In genomic region chr3:49386056-49386756, GRCh38 we compare ENCODE assay signal across 12 cellular contexts. TPM values are rescaled to one million over a fixed set of nuclear protein-coding genes. Genes with fewer than 3 reads are reported as not detected.
DNase-seq lines count a peak whose midpoint lies in the region; ATAC-seq and TF ChIP-seq lines count a peak whose summit lies in the region.
"Had no signal": no experiment of that assay in that cellular context is flagged by ENCODE, and none has a peak within 500 bp of the region (broad histone marks: within the 10 kb centered on the region; RNA-seq: fewer than 3 reads in every experiment).

No MANE protein-coding gene starts in this region.

- no peak overlapping the region for H3K4me3 ChIP-seq in trophoblast cell (ENCODE audit: low read depth, low read length)
- no peak overlapping the region for H3K4me3 ChIP-seq in aorta (ENCODE audit: low read length in 2 of 2)
- no peak overlapping the region for H3K4me3 ChIP-seq in transverse colon
- H3K4me3 ChIP-seq: heart right ventricle, Peyer's patch had no signal

- no peaks in the 10 kb centered on the region for H3K9me3 ChIP-seq in trophoblast cell (ENCODE audit: insufficient read depth, low read depth, low read length)
- H3K9me3 ChIP-seq in aorta (ENCODE audit: control insufficient read depth, low read length), result no peaks in the 10 kb centered on the region
- no peaks in the 10 kb centered on the region for H3K9me3 ChIP-seq in transverse colon
- H3K9me3 ChIP-seq: heart right ventricle, Peyer's patch had no signal

- no peak overlapping the region for H3K9ac ChIP-seq in trophoblast cell (ENCODE audit: low read length)

- peak overlapping the region; percentile 93 for H3K4ac ChIP-seq in trophoblast cell (ENCODE audit: low read depth, low read length)

- TF ChIP-seq CTCF in WTC11 (IDR thresholded peaks at IDR 0.05) (no peak), transverse colon (IDR thresholded peaks at IDR 0.05) (no peak)

- TF ChIP-seq EP300 in transverse colon (IDR thresholded peaks at IDR 0.05; ENCODE audit: low read depth), result no peak

- TF ChIP-seq POLR2A in transverse colon (IDR thresholded peaks at IDR 0.05), result no peak

- H3K27me3 ChIP-seq in trophoblast cell (ENCODE audit: insufficient read depth, low read length), result no peaks in the 10 kb centered on the region
- no peaks in the 10 kb centered on the region for H3K27me3 ChIP-seq in aorta (ENCODE audit: control insufficient read depth in 1 of 2, insufficient read depth in 2 of 2, low read length in 1 of 2)
- no peaks in the 10 kb centered on the region for H3K27me3 ChIP-seq in transverse colon
- H3K27me3 ChIP-seq: heart right ventricle, Peyer's patch had no signal

- H3K36me3 ChIP-seq in trophoblast cell (ENCODE audit: control insufficient read depth in 1 of 2, insufficient read depth in 2 of 2, low read length in 2 of 2) (peaks cover 0 to 6% of the 10 kb centered on the region in 2 experiments), aorta (ENCODE audit: control insufficient read depth in 1 of 2, insufficient read depth in 2 of 2, low read length in 1 of 2) (no peaks in the 10 kb centered on the region), transverse colon (no peaks in the 10 kb centered on the region)
- H3K36me3 ChIP-seq: Peyer's patch had no signal

- H3K4me1 ChIP-seq in trophoblast cell (ENCODE audit: control insufficient read depth in 1 of 2, insufficient read depth in 2 of 2, low read length in 2 of 2) (peaks cover 4% of the 10 kb centered on the region in 2 experiments), aorta (ENCODE audit: control insufficient read depth in 1 of 2, insufficient read depth in 2 of 2, low read length in 2 of 2) (peaks cover 0 to 3% of the 10 kb centered on the region in 2 donors), transverse colon (peaks cover 0 to 53% (median 37%) of the 10 kb centered on the region in 4 donors)

- no peak overlapping the region for H3K14ac ChIP-seq in trophoblast cell (ENCODE audit: low read length)

- H3K27me3 Mint-ChIP-seq in WTC11 (ENCODE audit: low read depth), result no peaks in the 10 kb centered on the region
- H3K27me3 Mint-ChIP-seq: activated naive CD4-positive, alpha-beta T cell treated with anti-CD3 and anti-CD28 coated beads, Interleukin-2, amount 10 ng/mL, durations not matched to agents 7 days and 5 days had no signal

- no peak overlapping the region for H3K27ac ChIP-seq in trophoblast cell (ENCODE audit: low read depth, low read length)
- H3K27ac ChIP-seq in aorta (ENCODE audit: low read depth in 1 of 2, low read length in 2 of 2), result no peak overlapping the region
- H3K27ac ChIP-seq in transverse colon, result no peak overlapping the region
- H3K27ac ChIP-seq: Peyer's patch had no signal

- H3K4me1 Mint-ChIP-seq in WTC11, result peaks cover 9% of the 10 kb centered on the region; the same call in 1 of the 2 replicates

- intact Hi-C loops in aorta (cut with DNase I) (no loop called here), transverse colon (cut with DNase I; ENCODE audit: low total_unique reads) (no loop called here)

- H3K4me3 Mint-ChIP-seq in WTC11, result no peak overlapping the region
- H3K4me3 Mint-ChIP-seq: activated naive CD4-positive, alpha-beta T cell treated with anti-CD3 and anti-CD28 coated beads, Interleukin-2, amount 10 ng/mL, durations not matched to agents 7 days and 5 days had no signal

- no CpG with 5 or more reads among the region's 11 CpGs for WGBS in trophoblast cell (ENCODE audit: extremely low coverage, insufficient coverage, insufficient read length)
- 75 to 78% methylated on average over 11 of the region's 11 CpGs for WGBS in aorta, 2 donors
- 68 to 82% methylated on average over 9 to 11 of the region's 11 CpGs for WGBS in transverse colon (ENCODE audit: low coverage in 1 of 2), 2 donors

- H3K23ac ChIP-seq in trophoblast cell (ENCODE audit: low read length), result no peak overlapping the region

- in situ Hi-C loops in KBM-7 (cut with MboI; ENCODE audit: low pct_unique_long_range_greater_than_20kb, low sequenced_read_pairs) (no loop called here), transverse colon (cut with MboI; ENCODE audit: low pct_ligation_motif_present in 1 of 4, low pct_unique_long_range_greater_than_20kb in 1 of 4, low sequenced_read_pairs in 3 of 4) (no loop called here)

- CTCF ChIA-PET in WTC11 (lab: Charles Lee), result no interaction called here

- no peak overlapping the region for H4K91ac ChIP-seq in trophoblast cell (ENCODE audit: low read depth, low read length)

- H4K12ac ChIP-seq in trophoblast cell (ENCODE audit: low read depth, low read length), result no peak overlapping the region

- no peak overlapping the region for H3K18ac ChIP-seq in trophoblast cell (ENCODE audit: low read length)

- H2BK120ac ChIP-seq in trophoblast cell (ENCODE audit: insufficient read depth, low read length, poor library complexity), result no peak overlapping the region

- POLR2A ChIA-PET in WTC11 (lab: Charles Lee), result no interaction called here

- no peak overlapping the region for H3K4me2 ChIP-seq in trophoblast cell (ENCODE audit: low read length)

- H2AFZ ChIP-seq in trophoblast cell (ENCODE audit: insufficient read depth, low read length, poor library complexity), result no peak overlapping the region

- H3K36me3 Mint-ChIP-seq in WTC11, result 0 out of 2 replicates have a peak, but pooled peaks cover 12% of the 10 kb centered on the region

- H3K79me1 ChIP-seq in trophoblast cell (ENCODE audit: low read length), result no peaks in the 10 kb centered on the region

- H3K79me2 ChIP-seq in trophoblast cell (ENCODE audit: control insufficient read depth, insufficient read depth, low read length, poor library complexity), result peaks cover 39% of the 10 kb centered on the region

- DNase-seq in KBM-7 (peak; percentile 82), WTC11 (ENCODE audit: low spot score) (no peak), trophoblast cell (peak in 1 of 2 donors; percentile 20), aorta (no peak), transverse colon (no peak)
- DNase-seq: activated naive CD4-positive, alpha-beta T cell treated with anti-CD3 and anti-CD28 coated beads, Interleukin-2, amount 10 ng/mL, durations not matched to agents 7 days and 5 days; effector CD4-positive, alpha-beta T cell; heart right ventricle; NCI-H187 treated with DMSO at 0.1 percent for 48 hours; Peyer's patch had no signal

- H2BK12ac ChIP-seq in trophoblast cell (ENCODE audit: low read length), result no peak overlapping the region

- H3K27ac Mint-ChIP-seq in WTC11, result peak overlapping the region; percentile 82
- H3K27ac Mint-ChIP-seq: activated naive CD4-positive, alpha-beta T cell treated with anti-CD3 and anti-CD28 coated beads, Interleukin-2, amount 10 ng/mL, durations not matched to agents 7 days and 5 days had no signal

- H2BK5ac ChIP-seq in trophoblast cell (ENCODE audit: low read depth, low read length, poor library complexity), result no peak overlapping the region

- ATAC-seq in WTC11, result no peak
- ATAC-seq in aorta (ENCODE audit: low FRiP score), result no peak
- no peak for ATAC-seq in GM18498 (IDR thresholded peaks at IDR 0.05; ENCODE audit: unreplicated experiment)
- ATAC-seq: activated CD4-positive, CD25-positive, alpha-beta regulatory T cell treated with anti-CD3 and anti-CD28 coated beads, Interleukin-2, amount 50 U/mL, for 24 hours; heart right ventricle had no signal

- no peak overlapping the region for H2AK5ac ChIP-seq in trophoblast cell (ENCODE audit: low read length)

- H4K8ac ChIP-seq in trophoblast cell (ENCODE audit: low read depth, low read length), result no peak overlapping the region

- no peaks in the 10 kb centered on the region for H3K9me3 Mint-ChIP-seq in WTC11
- H3K9me3 Mint-ChIP-seq: activated naive CD4-positive, alpha-beta T cell treated with anti-CD3 and anti-CD28 coated beads, Interleukin-2, amount 10 ng/mL, durations not matched to agents 7 days and 5 days had no signal

TF ChIP-seq in WTC11, 78 proteins besides CTCF, POLR2A, EP300 and RAD21 (continues in another document):
- no peak for TF ChIP-seq ZNF281 (CRISPR knock-in tag; IDR thresholded peaks at IDR 0.05)

RNA-seq across cellular contexts. Expression of gene RHOA, which starts 25.6 kb away (rescaled TPM):
- 367 to 398 TPM (median 389 TPM) in 3 replicates for total RNA-seq in WTC11 (2021)
- 556 and 567 TPM in 2 replicates for polyA plus RNA-seq in trophoblast cell (2013)
- 100 to 1,000 TPM; 465 to 552 TPM for total RNA-seq in aorta
- 100 to 1,000 TPM; 367 to 580 TPM for polyA plus RNA-seq in aorta
- total RNA-seq in transverse colon, result 100 to 1,000 TPM; 302 to 526 (median 401) TPM

RNA-seq across cellular contexts. Expression of gene TCTA, which starts 26.0 kb away (rescaled TPM):
- total RNA-seq in WTC11 (2021) (10.1 to 11.9 TPM (median 11.5 TPM) in 3 replicates), aorta (10 to 100 TPM; 23.8 to 27.2 TPM), transverse colon (10 to 100 TPM in 3 of 4 donors, 1 to 10 TPM in 1; 7.8 to 59.8 (median 38.6) TPM)
- 6.3 and 6.5 TPM in 2 replicates for polyA plus RNA-seq in trophoblast cell (2013)
- 10 to 100 TPM; 24.8 to 27.3 TPM for polyA plus RNA-seq in aorta

RNA-seq across cellular contexts. Expression of gene GPX1, which starts 28.1 kb away (rescaled TPM):
- total RNA-seq in WTC11 (2021) (305 to 323 TPM (median 321 TPM) in 3 replicates), aorta (100 to 1,000 TPM; 174 to 209 TPM), transverse colon (100 to 1,000 TPM; 155 to 485 (median 274) TPM)
- 163 and 164 TPM in 2 replicates for polyA plus RNA-seq in trophoblast cell (2013)
- 100 to 1,000 TPM; 316 to 484 TPM for polyA plus RNA-seq in aorta

RNA-seq across cellular contexts. Expression of gene AMT, which starts 36.1 kb away (rescaled TPM):
- 54.6 to 66.6 TPM (median 57.8 TPM) in 3 replicates for total RNA-seq in WTC11 (2021)
- polyA plus RNA-seq in trophoblast cell (2013), result 8.2 and 8.8 TPM in 2 replicates
- total RNA-seq in aorta, result 10 to 100 TPM in 1 of 2 donors, 1 to 10 TPM in 1; 3.6 to 11.3 TPM
- polyA plus RNA-seq in aorta, result 10 to 100 TPM; 12.6 to 70.8 TPM
- total RNA-seq in transverse colon, result 10 to 100 TPM; 13.5 to 58.3 (median 20.3) TPM

RNA-seq across cellular contexts. Expression of gene NICN1, which starts 42.9 kb away (rescaled TPM):
- total RNA-seq in WTC11 (2021) (11.0 to 12.7 TPM (median 11.5 TPM) in 3 replicates), aorta (10 to 100 TPM; 10.7 to 25.6 TPM), transverse colon (1 to 10 TPM in 3 of 4 donors, not detected in 1; 2.6 to 7.5 (median 5.7) TPM)
- 11.3 and 12.5 TPM in 2 replicates for polyA plus RNA-seq in trophoblast cell (2013)
- 10 to 100 TPM in 1 of 2 donors, 1 to 10 TPM in 1; 5.5 to 23.4 TPM for polyA plus RNA-seq in aorta
